ENCODE assay signal across 21 cellular contexts in the genomic region with DNA sequence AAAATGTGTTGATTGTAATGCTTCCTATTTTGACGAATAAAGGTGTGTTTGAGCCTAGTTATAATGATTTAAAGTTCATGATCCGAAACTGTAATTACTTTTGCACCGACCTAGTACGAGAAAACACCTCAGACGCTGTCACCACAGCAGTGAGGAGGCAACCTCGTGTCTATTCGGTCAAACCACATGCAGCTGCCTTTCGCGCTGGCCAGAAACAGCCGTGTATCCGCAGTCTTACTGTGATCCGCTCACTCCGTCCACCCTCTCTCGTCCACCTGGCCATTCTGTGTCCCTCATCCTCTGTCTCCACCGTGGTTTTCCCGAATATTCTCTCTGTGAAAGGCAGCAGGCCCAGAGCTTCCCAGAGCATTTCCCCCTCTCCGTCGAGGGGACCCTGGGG.
"Had no signal": no experiment of that assay in that cellular context is flagged by ENCODE, and none has a peak within 500 bp of the region (broad histone marks: within the 10 kb centered on the region; RNA-seq: fewer than 3 reads in every experiment).

No MANE protein-coding gene starts in this region.

- H3K27ac ChIP-seq: colonic mucosa, foreskin keratinocyte, hepatocyte, left ventricle myocardium inferior, neutrophil, suprapubic skin, thyroid gland, upper lobe of left lung, uterus had no signal

- H3K36me3 ChIP-seq: colonic mucosa, left ventricle myocardium inferior, neutrophil, suprapubic skin, thyroid gland, upper lobe of left lung, uterus had no signal

- H3K4me3 ChIP-seq: colonic mucosa, hepatocyte, left ventricle myocardium inferior, lung, suprapubic skin, thyroid gland, upper lobe of left lung, uterus had no signal

- H3K27me3 ChIP-seq: colonic mucosa, thyroid gland had no signal

- H3K4me1 ChIP-seq: colonic mucosa, foreskin keratinocyte, left ventricle myocardium inferior, suprapubic skin, upper lobe of left lung, uterus had no signal

- H3K4me2 ChIP-seq: hepatocyte had no signal

- ATAC-seq: foreskin keratinocyte, left cardiac atrium had no signal

- H3K9me3 ChIP-seq: colonic mucosa, neutrophil, suprapubic skin, thyroid gland, uterus had no signal

- H3K4me3 Mint-ChIP-seq: endodermal cell; naive thymus-derived CD4-positive, alpha-beta T cell; nephron progenitor cell had no signal

- H3K27ac Mint-ChIP-seq: endodermal cell; naive thymus-derived CD4-positive, alpha-beta T cell; nephron progenitor cell had no signal

- DNase-seq: colonic mucosa; dermis blood vessel endothelial cell; erythroblast; foreskin keratinocyte; head of caudate nucleus; left cardiac atrium; left ventricle myocardium inferior; mesendoderm; naive thymus-derived CD4-positive, alpha-beta T cell; nephron progenitor cell; small intestine; stimulated activated CD4-positive, alpha-beta T cell treated with anti-CD3 and anti-CD28 coated beads, Interleukin-12 subunit alpha, Interleukin-12 subunit beta, amount 100 ng/mL, for 4 hours; stimulated activated naive CD4-positive, alpha-beta T cell treated with Interleukin-2 at 50 U/mL for 16 hours; thyroid gland; uterus had no signal

- H3K4me1 Mint-ChIP-seq: endodermal cell had no signal
